In genomic region chr22:20668769-20669168, GRCh38 we compare ENCODE assay signal across 8 cellular contexts.
DNase-seq lines count a peak whose midpoint lies in the region; ATAC-seq, FAIRE-seq and TF ChIP-seq lines count a peak whose summit lies in the region.
"Not testable (repeated sequence)": the region's sequence is repeated elsewhere in the genome, so short reads cannot be mapped to it uniquely, and the experiment has no call there.

No MANE protein-coding gene starts in this region.

- not testable (repeated sequence) for FAIRE-seq in K562 (lab: Jason Lieb, UNC)

- peaks cover 31% of the 10 kb centered on the region for H3K27me3 Mint-ChIP-seq in osteocyte (ENCODE audit: unreplicated experiment)
- H3K27me3 Mint-ChIP-seq in type B pancreatic cell, result not testable (repeated sequence)

- not testable (repeated sequence) for H3K36me3 Mint-ChIP-seq in osteocyte (ENCODE audit: unreplicated experiment); type B pancreatic cell

- H3K27ac ChIP-seq in K562 (ENCODE audit: extremely low read depth, low read depth, low read length); coronary artery; esophagus muscularis mucosa (replicated peaks in 1 of 4): not testable (repeated sequence)

- H3K36me3 ChIP-seq in K562 (ENCODE audit: control insufficient read depth, insufficient read depth, low read length); esophagus muscularis mucosa: not testable (repeated sequence)

- not testable (repeated sequence) for H3K27ac Mint-ChIP-seq in osteocyte (ENCODE audit: unreplicated experiment); type B pancreatic cell

- not testable (repeated sequence) for TF ChIP-seq POLR2A in K562 (conservative IDR thresholded peaks at IDR 0.05); esophagus muscularis mucosa (IDR thresholded peaks at IDR 0.05; ENCODE audit: low read depth)

- not testable (repeated sequence) for H4K20me1 ChIP-seq in K562 (replicated peaks; ENCODE audit: control insufficient read depth, insufficient read depth, low read length)

- not testable (repeated sequence) for TF ChIP-seq CTCF in K562 (IDR thresholded peaks at IDR 0.05 in 2 of 3, conservative IDR thresholded peaks at IDR 0.05 in 1 of 3; ENCODE audit: insufficient read depth in 2 of 3, low read depth in 1 of 3, low read length in 3 of 3); coronary artery (IDR thresholded peaks at IDR 0.05); esophagus muscularis mucosa (IDR thresholded peaks at IDR 0.05); osteocyte (IDR thresholded peaks at IDR 0.05); type B pancreatic cell (conservative IDR thresholded peaks at IDR 0.05)

- ATAC-seq in K562, sciatic nerve: not testable (repeated sequence)

- H3K4me2 ChIP-seq in K562 (ENCODE audit: insufficient read depth, low read length), result not testable (repeated sequence)

- H3K4me1 Mint-ChIP-seq in osteocyte (ENCODE audit: unreplicated experiment); type B pancreatic cell (ENCODE audit: unreplicated experiment): not testable (repeated sequence)

- not testable (repeated sequence) for H3K79me2 ChIP-seq in K562 (ENCODE audit: control insufficient read depth, insufficient read depth, low read length)

- not testable (repeated sequence) for H3K9me3 ChIP-seq in K562 (replicated peaks; ENCODE audit: control insufficient read depth, insufficient read depth, low read depth, low read length); esophagus muscularis mucosa

- not testable (repeated sequence) for BruUV-seq in K562 (replicated peaks; lab: Mats Ljungman, UMichigan)

- in situ Hi-C loops in K562 (cut with MboI), result loop anchor here (5.0 kb wide), 1 partner anchor 1449 kb away; no protein-coding TSS in a partner anchor

- intact Hi-C loops in K562 (cut with micrococcal nuclease); esophagus muscularis mucosa (cut with DNase I); sciatic nerve (cut with DNase I): not testable (repeated sequence)

- H3K9ac ChIP-seq in K562 (ENCODE audit: insufficient read depth in 1 of 2, low read depth in 2 of 2, low read length in 2 of 2), result not testable (repeated sequence)

- peak; percentile 49 for DNase-seq in activated CD8-positive, alpha-beta memory T cell treated with anti-CD3 and anti-CD28 coated beads for 24 hours
- DNase-seq in K562 (ENCODE audit: extremely low read depth in 1 of 4, low spot score in 3 of 4), result not testable (repeated sequence)
- peak; percentile 52 for DNase-seq in coronary artery (ENCODE audit: low spot score)
- DNase-seq in esophagus muscularis mucosa (ENCODE audit: extremely low spot score), result peak; percentile 24
- DNase-seq in mesenteric fat pad (ENCODE audit: low spot score), result peak; percentile 65
- peak; percentile 83 for DNase-seq in osteocyte (ENCODE audit: extremely low spot score, unreplicated experiment)
- peak; percentile 39 for DNase-seq in sciatic nerve (ENCODE audit: low spot score)
- DNase-seq in type B pancreatic cell (ENCODE audit: extremely low spot score, unreplicated experiment), result peak; percentile 44

- H2AFZ ChIP-seq in K562 (ENCODE audit: low read depth, low read length), result not testable (repeated sequence)

- TF ChIP-seq RAD21 in K562 (CRISPR knock-in tag; conservative IDR thresholded peaks at IDR 0.05 in 1 of 2, IDR thresholded peaks at IDR 0.05 in 1 of 2), result not testable (repeated sequence)

- not testable (repeated sequence) for TF ChIP-seq EP300 in K562 (IDR thresholded peaks at IDR 0.05; ENCODE audit: low read length); esophagus muscularis mucosa (IDR thresholded peaks at IDR 0.05)

- not testable (repeated sequence) for H3K4me3 ChIP-seq in K562, coronary artery, esophagus muscularis mucosa

- not testable (repeated sequence) for H3K9me1 ChIP-seq in K562 (ENCODE audit: control insufficient read depth, insufficient read depth, low read length)

- WGBS in K562 (ENCODE audit: insufficient coverage, low coverage, missing lambda C conversion rate), result 7% methylated on average over 12 of the region's 13 CpGs
- no CpG with 5 or more reads among the region's 13 CpGs for WGBS in esophagus muscularis mucosa

- peaks cover 0 to 18% of the 10 kb centered on the region in 2 experiments; a peak in 1 of 5 replicates for H3K4me1 ChIP-seq in K562 (replicated peaks in 1 of 2; ENCODE audit: control insufficient read depth in 2 of 2, insufficient read depth in 2 of 2, low read length in 2 of 2)
- H3K4me1 ChIP-seq in esophagus muscularis mucosa, result not testable (repeated sequence)

- CTCF ChIA-PET in K562 (lab: Yijun Ruan, JAX; ENCODE audit: low intra/inter-chr PET ratio), result not testable (repeated sequence)

- not testable (repeated sequence) for H3K4me3 Mint-ChIP-seq in osteocyte (ENCODE audit: unreplicated experiment); type B pancreatic cell

- H3K9me3 Mint-ChIP-seq in osteocyte (ENCODE audit: unreplicated experiment); type B pancreatic cell: not testable (repeated sequence)

- POLR2A ChIA-PET in K562 (lab: Yijun Ruan, JAX), result interaction anchor here (0.9 kb wide), 1 partner anchor 11 kb away, joined by 3 read pairs; no protein-coding TSS in a partner anchor

- H3K27me3 ChIP-seq in K562 (ENCODE audit: control insufficient read depth in 2 of 2, insufficient read depth in 2 of 2, low read length in 2 of 2) (peaks cover 34 to 46% of the 10 kb centered on the region in 2 experiments), esophagus muscularis mucosa (peaks cover 0 to 49% (median 15%) of the 10 kb centered on the region in 4 donors)

TF ChIP-seq in K562, 482 proteins besides CTCF, POLR2A, EP300 and RAD21:
- TF ChIP-seq SUPT5H (IDR thresholded peaks at IDR 0.05) (0 out of 2 replicates have a peak, but pooled peaks have one; percentile 17), ZNF740 (CRISPR knock-in tag; IDR thresholded peaks at IDR 0.05) (peak; percentile 37; the same call in 1 of the 2 replicates)
- TF ChIP-seq, protein P1, sequence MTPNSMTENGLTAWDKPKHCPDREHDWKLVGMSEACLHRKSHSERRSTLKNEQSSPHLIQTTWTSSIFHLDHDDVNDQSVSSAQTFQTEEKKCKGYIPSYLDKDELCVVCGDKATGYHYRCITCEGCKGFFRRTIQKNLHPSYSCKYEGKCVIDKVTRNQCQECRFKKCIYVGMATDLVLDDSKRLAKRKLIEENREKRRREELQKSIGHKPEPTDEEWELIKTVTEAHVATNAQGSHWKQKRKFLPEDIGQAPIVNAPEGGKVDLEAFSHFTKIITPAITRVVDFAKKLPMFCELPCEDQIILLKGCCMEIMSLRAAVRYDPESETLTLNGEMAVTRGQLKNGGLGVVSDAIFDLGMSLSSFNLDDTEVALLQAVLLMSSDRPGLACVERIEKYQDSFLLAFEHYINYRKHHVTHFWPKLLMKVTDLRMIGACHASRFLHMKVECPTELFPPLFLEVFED (CRISPR knock-in tag; conservative IDR thresholded peaks at IDR 0.05), result 0 out of 2 replicates have a peak, but pooled peaks have one; percentile 6
- not testable (repeated sequence) for TF ChIP-seq ZNF740 (tag; IDR thresholded peaks at IDR 0.05)
TF ChIP-seq in K562: peak in this region for 3; not testable (repeated sequence) for 479.
